Comparison of ENCODE assay signal across 8 cellular contexts in the genomic region with DNA sequence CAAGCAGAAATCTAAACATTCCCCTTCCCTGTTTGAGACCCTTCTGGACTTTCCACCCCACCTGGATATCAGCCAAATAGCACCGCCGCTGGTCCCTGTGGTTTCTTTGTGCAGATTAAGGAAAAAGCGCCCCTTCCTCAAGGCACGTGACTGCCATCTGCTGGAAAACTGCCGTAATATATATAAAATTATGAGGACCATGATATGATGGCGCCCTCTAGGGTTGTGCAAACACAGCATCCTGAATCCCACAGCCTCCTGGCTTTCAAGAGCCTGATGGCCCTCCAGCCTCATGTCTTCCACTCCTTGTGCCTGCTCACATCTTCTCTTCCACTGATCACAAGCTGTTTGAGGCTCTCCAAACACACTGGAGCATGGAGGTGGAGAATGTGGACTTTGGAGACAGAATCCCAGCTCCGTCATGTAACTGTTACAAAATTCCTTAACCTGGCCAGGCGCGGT.
DNase-seq lines count a peak whose midpoint lies in the region; ATAC-seq lines count a peak whose summit lies in the region.

No MANE protein-coding gene starts in this region.

- H3K4me3 Mint-ChIP-seq in CD4-positive, CD25-positive, alpha-beta regulatory T cell = peak overlapping the region in 1 of 4 donors; percentile 17

- peaks cover 0 to 3% (median 2%) of the 10 kb centered on the region in 4 donors for H3K4me1 Mint-ChIP-seq in CD4-positive, CD25-positive, alpha-beta regulatory T cell

- in situ Hi-C loops in HAP-1 (cut with MboI; ENCODE audit: low sequenced_read_pairs) = loop anchor here (10.0 kb wide), 1 partner anchor 133 kb away; no protein-coding TSS in a partner anchor

- peaks cover 15% of the 10 kb centered on the region for H3K27me3 Mint-ChIP-seq in CD4-positive, CD25-positive, alpha-beta regulatory T cell

- no peaks in the 10 kb centered on the region for H3K36me3 Mint-ChIP-seq in CD4-positive, CD25-positive, alpha-beta regulatory T cell

- H3K4me1 ChIP-seq in CD4-positive, CD25-positive, alpha-beta regulatory T cell (ENCODE audit: control insufficient read depth, insufficient read depth, low read length, poor library complexity, severe bottlenecking) = no peaks in the 10 kb centered on the region
- no peaks in the 10 kb centered on the region for H3K4me1 ChIP-seq in HAP-1

- peak in 2 of 3 donors; percentile 13 to 56 for DNase-seq in CD4-positive, CD25-positive, alpha-beta regulatory T cell
- DNase-seq in HAP-1 (ENCODE audit: low spot score in 2 of 2) (peak; percentile 78 to 86), NCI-H748 treated with DMSO at 0.1 percent for 48 hours (lab: John Stamatoyannopoulos, UW) (peak; percentile 38), iPS DF 4.7 (ENCODE audit: extremely low read depth, low spot score) (peak; percentile 76)
- peak; percentile 49 to 54 for DNase-seq in activated T-cell treated with anti-CD3 and anti-CD28 coated beads, Interleukin-2, amount 50 U/mL, for 48 hours
- DNase-seq in stimulated activated CD4-positive, alpha-beta T cell treated with anti-CD3 and anti-CD28 coated beads, Interleukin-4, amount 100 ng/mL, for 48 hours (ENCODE audit: low read depth in 2 of 2) = peak; percentile 30 to 38

- no peak overlapping the region for H3K27ac Mint-ChIP-seq in CD4-positive, CD25-positive, alpha-beta regulatory T cell

- ATAC-seq in CD4-positive, CD25-positive, alpha-beta regulatory T cell (ENCODE audit: low read depth in 2 of 2) = no peak
- ATAC-seq in HG03520 (IDR thresholded peaks at IDR 0.05; ENCODE audit: unreplicated experiment) = no peak
- ATAC-seq in HG03135 (IDR thresholded peaks at IDR 0.05; ENCODE audit: unreplicated experiment) = no peak

- H3K9me3 Mint-ChIP-seq in CD4-positive, CD25-positive, alpha-beta regulatory T cell = peaks cover 0 to 1% (median 0%) of the 10 kb centered on the region in 7 donors

- no peak overlapping the region for H3K4me3 ChIP-seq in CD4-positive, CD25-positive, alpha-beta regulatory T cell (ENCODE audit: low read depth, low read length)
- H3K4me3 ChIP-seq in HAP-1 = no peak overlapping the region

- no peaks in the 10 kb centered on the region for H3K36me3 ChIP-seq in CD4-positive, CD25-positive, alpha-beta regulatory T cell (ENCODE audit: control insufficient read depth, insufficient read depth, low read length)
- H3K36me3 ChIP-seq in HAP-1 (replicated peaks) = no peaks in the 10 kb centered on the region

- no peak overlapping the region for H3K27ac ChIP-seq in CD4-positive, CD25-positive, alpha-beta regulatory T cell (ENCODE audit: insufficient read depth, low read length, poor library complexity, severe bottlenecking)

- no peaks in the 10 kb centered on the region for H3K27me3 ChIP-seq in CD4-positive, CD25-positive, alpha-beta regulatory T cell (ENCODE audit: control insufficient read depth, insufficient read depth, low read length)
- H3K27me3 ChIP-seq in HAP-1 (ENCODE audit: low read depth) = no peaks in the 10 kb centered on the region

- H3K9me3 ChIP-seq in CD4-positive, CD25-positive, alpha-beta regulatory T cell (ENCODE audit: control insufficient read depth in 2 of 2, low read length in 2 of 2) = no peaks in the 10 kb centered on the region
- H3K9me3 ChIP-seq in HAP-1 = no peaks in the 10 kb centered on the region
